8 cellular contexts compared by ENCODE assay signal in the genomic region with DNA sequence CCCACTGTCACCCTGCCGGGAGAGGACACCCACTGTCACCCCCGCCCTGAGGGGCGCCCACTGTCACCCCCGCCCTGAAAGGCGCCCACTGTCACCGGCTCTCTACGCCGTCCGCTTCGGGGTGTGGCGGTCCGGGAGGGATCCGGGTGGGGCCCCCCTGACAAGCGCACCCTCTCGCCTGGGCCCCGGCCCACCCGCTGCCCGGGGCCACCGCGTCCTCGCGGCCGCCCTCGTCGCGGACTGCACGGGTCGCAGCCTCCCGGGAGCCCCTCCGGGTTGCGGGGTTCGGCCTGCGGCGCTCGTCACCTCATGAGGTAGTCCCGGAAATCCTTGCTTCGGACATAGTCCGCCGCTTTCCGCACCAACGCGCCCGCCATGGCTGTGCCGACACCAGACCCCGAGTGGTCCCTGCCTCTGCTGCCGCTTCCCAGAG. TPM values are rescaled to one million over a fixed set of nuclear protein-coding genes. Genes with fewer than 3 reads are reported as not detected.
DNase-seq lines count a peak whose midpoint lies in the region; ATAC-seq and TF ChIP-seq lines count a peak whose summit lies in the region.

No MANE protein-coding gene starts in this region.

- no peak overlapping the region for H2BK20ac ChIP-seq in IMR-90 (ENCODE audit: low read depth, low read length)

- no peak overlapping the region for H3K4ac ChIP-seq in IMR-90 (ENCODE audit: low read depth, low read length)

- no peak overlapping the region for H2BK5ac ChIP-seq in IMR-90 (ENCODE audit: low read depth, low read length, poor library complexity, severe bottlenecking)

- POLR2A ChIA-PET in activated CD4-positive, alpha-beta T cell treated with anti-CD3 and anti-CD28 coated beads, Interleukin-2, amount 10 ng/mL, durations not matched to agents 7 days and 5 days (lab: Charles Lee): no interaction called here
- POLR2A ChIA-PET in IMR-90 (lab: Charles Lee; ENCODE audit: unreplicated experiment): no interaction called here

- H3K4me3 Mint-ChIP-seq in activated CD4-positive, alpha-beta T cell treated with anti-CD3 and anti-CD28 coated beads, Interleukin-2, amount 10 ng/mL, durations not matched to agents 7 days and 5 days: peak overlapping the region; percentile 92

- H3K9ac ChIP-seq in IMR-90 (ENCODE audit: low read depth, low read length): peak overlapping the region; percentile 18; the same call in 1 of the 2 replicates

- H3K4me1 Mint-ChIP-seq in activated CD4-positive, alpha-beta T cell treated with anti-CD3 and anti-CD28 coated beads, Interleukin-2, amount 10 ng/mL, durations not matched to agents 7 days and 5 days: peaks cover 19% of the 10 kb centered on the region

- H3K4me2 ChIP-seq in IMR-90 (ENCODE audit: low read depth, low read length): peak overlapping the region; percentile 95

- DNase-seq in activated CD4-positive, alpha-beta T cell treated with anti-CD3 and anti-CD28 coated beads, Interleukin-2, amount 10 ng/mL, durations not matched to agents 7 days and 5 days: no peak
- DNase-seq in activated CD4-positive, alpha-beta T cell treated with anti-CD3 and anti-CD28 coated beads, Interleukin-2, amount 50 U/mL, for 4 hours: no peak
- DNase-seq in IMR-90: no peak
- peak in 5 of 61 donors; percentile 15 to 66 (median 51) for DNase-seq in caudate nucleus (lab: John Stamatoyannopoulos, UW)
- no peak for DNase-seq in central memory CD4-positive, alpha-beta T cell
- DNase-seq in A172 (ENCODE audit: low spot score): no peak
- DNase-seq in midbrain (lab: John Stamatoyannopoulos, UW): no peak

- peak overlapping the region; percentile 99 for H2AFZ ChIP-seq in IMR-90 (replicated peaks; ENCODE audit: low read length, poor library complexity)

- no peak overlapping the region for H2BK15ac ChIP-seq in IMR-90 (ENCODE audit: low read depth, low read length)

- peak overlapping the region; percentile 87 for H3K4me3 ChIP-seq in IMR-90 (ENCODE audit: insufficient read depth, low read depth, low read length)
- peak overlapping the region; percentile 82 for H3K4me3 ChIP-seq in mesodermal cell (ENCODE audit: extremely low read depth, insufficient read depth, low read length, poor library complexity, severe bottlenecking)

- H2AK9ac ChIP-seq in IMR-90 (replicated peaks; ENCODE audit: low read depth, low read length, poor library complexity): no peak overlapping the region

- H3K23ac ChIP-seq in IMR-90 (ENCODE audit: low read depth, low read length): no peak overlapping the region

- H3K9me3 ChIP-seq in IMR-90 (ENCODE audit: control insufficient read depth, insufficient read depth, low read length) (no peaks in the 10 kb centered on the region), mesodermal cell (ENCODE audit: control insufficient read depth, low read length) (no peaks in the 10 kb centered on the region)

- H3K36me3 ChIP-seq in IMR-90 (ENCODE audit: control insufficient read depth, insufficient read depth, low read length) (no peaks in the 10 kb centered on the region), mesodermal cell (ENCODE audit: control insufficient read depth, insufficient read depth, low read length) (no peaks in the 10 kb centered on the region)

- no peak overlapping the region for H3K14ac ChIP-seq in IMR-90 (replicated peaks; ENCODE audit: low read depth, low read length)

- H4K20me1 ChIP-seq in IMR-90 (ENCODE audit: insufficient read depth, low read length): no peaks in the 10 kb centered on the region

- peak overlapping the region; percentile 17; the same call in 1 of the 2 replicates for H3K27ac ChIP-seq in IMR-90 (ENCODE audit: insufficient read depth, low read length)
- H3K27ac ChIP-seq in caudate nucleus (ENCODE audit: low read depth, low read length): peak overlapping the region; percentile 62
- H3K27ac ChIP-seq in mesodermal cell (ENCODE audit: low read depth, low read length, severe bottlenecking): no peak overlapping the region

- TF ChIP-seq RAD21 in IMR-90 (IDR thresholded peaks at IDR 0.05; ENCODE audit: low read length): no peak

- in situ Hi-C loops in IMR-90 (cut with MboI; ENCODE audit: low sequenced_read_pairs): no loop called here

- no peak for TF ChIP-seq CTCF in IMR-90 (conservative IDR thresholded peaks at IDR 0.05; ENCODE audit: low read depth, low read length)

- H2BK120ac ChIP-seq in IMR-90 (ENCODE audit: low read depth, low read length): no peak overlapping the region

- BruUV-seq in IMR-90 (replicated peaks; lab: Mats Ljungman, UMichigan): no TSS peak

- no peak overlapping the region for H4K8ac ChIP-seq in IMR-90 (ENCODE audit: low read depth in 2 of 2, low read length in 2 of 2)

- H2AK5ac ChIP-seq in IMR-90 (ENCODE audit: low read depth, low read length): no peak overlapping the region

- 0% methylated on average over 34 of the region's 46 CpGs; no CpG with 5 or more reads in 1 of the 2 experiments for WGBS in IMR-90 (ENCODE audit: extremely low coverage in 2 of 2, insufficient read length in 1 of 2), 2 experiments
- 1% methylated on average over 32 to 40 of the region's 46 CpGs for WGBS in mesodermal cell (ENCODE audit: insufficient coverage in 2 of 2), 2 experiments

- H3K18ac ChIP-seq in IMR-90 (ENCODE audit: low read depth, low read length): no peak overlapping the region

- H3K27me3 ChIP-seq in IMR-90 (ENCODE audit: control insufficient read depth, insufficient read depth, low read length): no peaks in the 10 kb centered on the region

- dilution Hi-C loops in IMR-90 (cut with HindIII; ENCODE audit: low sequenced_read_pairs, unreplicated experiment): no loop called here

- no peak overlapping the region for H4K91ac ChIP-seq in IMR-90 (ENCODE audit: insufficient read depth, low read depth, low read length)

- ATAC-seq in IMR-90 (ENCODE audit: low read depth): peak; percentile 5

- TF ChIP-seq POLR2A in IMR-90 (IDR thresholded peaks at IDR 0.05; ENCODE audit: low read depth, low read length): no peak

- CTCF ChIA-PET in activated CD4-positive, alpha-beta T cell treated with anti-CD3 and anti-CD28 coated beads, Interleukin-2, amount 10 ng/mL, durations not matched to agents 7 days and 5 days (lab: Charles Lee): no interaction called here
- CTCF ChIA-PET in IMR-90 (lab: Yijun Ruan, JAX): no interaction called here

- intact Hi-C loops in IMR-90 (cut with micrococcal nuclease): loop anchor here (2.0 to 5.0 kb wide), 2 partner anchors 40 to 105 kb away; a partner anchor contains a TSS

- H3K9me3 Mint-ChIP-seq in activated CD4-positive, alpha-beta T cell treated with anti-CD3 and anti-CD28 coated beads, Interleukin-2, amount 10 ng/mL, durations not matched to agents 7 days and 5 days: no peaks in the 10 kb centered on the region

- no peaks in the 10 kb centered on the region for H3K36me3 Mint-ChIP-seq in activated CD4-positive, alpha-beta T cell treated with anti-CD3 and anti-CD28 coated beads, Interleukin-2, amount 10 ng/mL, durations not matched to agents 7 days and 5 days (ENCODE audit: low read depth)

- H3K27ac Mint-ChIP-seq in activated CD4-positive, alpha-beta T cell treated with anti-CD3 and anti-CD28 coated beads, Interleukin-2, amount 10 ng/mL, durations not matched to agents 7 days and 5 days: peak overlapping the region; percentile 86

- H3K79me1 ChIP-seq in IMR-90 (ENCODE audit: low read depth in 1 of 2, low read length in 2 of 2): peaks cover 0 to 5% of the 10 kb centered on the region in 2 experiments; a peak in 2 of 4 replicates

- no peaks in the 10 kb centered on the region for H3K4me1 ChIP-seq in IMR-90 (ENCODE audit: control insufficient read depth, insufficient read depth, low read length)
- no peaks in the 10 kb centered on the region for H3K4me1 ChIP-seq in mesodermal cell (ENCODE audit: control insufficient read depth, insufficient read depth, low read length, poor library complexity, severe bottlenecking)

- no peak overlapping the region for H3K56ac ChIP-seq in IMR-90 (ENCODE audit: extremely low read depth, insufficient read depth, low read length)

- no peaks in the 10 kb centered on the region for H3K9me1 ChIP-seq in IMR-90 (ENCODE audit: insufficient read depth, low read length)

- H3K27me3 Mint-ChIP-seq in activated CD4-positive, alpha-beta T cell treated with anti-CD3 and anti-CD28 coated beads, Interleukin-2, amount 10 ng/mL, durations not matched to agents 7 days and 5 days: no peaks in the 10 kb centered on the region

- no peak overlapping the region for H4K5ac ChIP-seq in IMR-90 (ENCODE audit: low read depth, low read length)

TF ChIP-seq in IMR-90, 13 proteins besides CTCF, POLR2A, EP300 and RAD21 (continues in another document):
- TF ChIP-seq NFE2L2 (IDR thresholded peaks at IDR 0.05; ENCODE audit: low read depth, low read length) (no peak), BHLHE40 (IDR thresholded peaks at IDR 0.05; ENCODE audit: low read depth, low read length) (no peak), MXI1 (IDR thresholded peaks at IDR 0.05; ENCODE audit: borderline replicate concordance, low read depth, low read length) (no peak), MAFK (IDR thresholded peaks at IDR 0.05; ENCODE audit: low read depth, low read length) (no peak), FOS (IDR thresholded peaks at IDR 0.05; ENCODE audit: low read depth, low read length) (no peak), RCOR1 (IDR thresholded peaks at IDR 0.05; ENCODE audit: insufficient replicate concordance, low read length) (no peak), CEBPB (IDR thresholded peaks at IDR 0.05; ENCODE audit: low read depth, low read length) (no peak), CHD1 (IDR thresholded peaks at IDR 0.05; ENCODE audit: low read depth, low read length) (no peak)

RNA-seq across cellular contexts. Expression of a gene that starts 0.2 kb away (rescaled TPM):
- total RNA-seq in activated CD4-positive, alpha-beta T cell treated with anti-CD3 and anti-CD28 coated beads, Interleukin-2, amount 10 ng/mL, durations not matched to agents 7 days and 5 days: 10 to 100 TPM; 27.1 to 28.3 TPM
- total RNA-seq in IMR-90 (2012; rRNA removed): 10.9 and 16.1 TPM in 2 replicates
- polyA plus RNA-seq in IMR-90 (2012; rRNA removed): 11.8 and 12.0 TPM in 2 replicates
- polyA plus RNA-seq in IMR-90 (2012; cell fraction: cytosol; rRNA removed): 14.4 and 15.3 TPM in 2 replicates
- 5.4 and 19.1 TPM in 2 replicates for polyA plus RNA-seq in IMR-90 (2012; cell fraction: nucleus; rRNA removed; ENCODE audit: low replicate concordance)
- 26.1 TPM for polyA plus RNA-seq in mesodermal cell (2013, experiment 1 of 2)
- 25.8 TPM for polyA plus RNA-seq in mesodermal cell (2013, experiment 2 of 2)
- total RNA-seq in A172 (2014; rRNA removed; shearing (Covaris generic)): 33.9 and 44.2 TPM in 2 replicates

RNA-seq across cellular contexts. Expression of a gene that starts 40.2 kb away (rescaled TPM):
- total RNA-seq in activated CD4-positive, alpha-beta T cell treated with anti-CD3 and anti-CD28 coated beads, Interleukin-2, amount 10 ng/mL, durations not matched to agents 7 days and 5 days: 10 to 100 TPM; 39.7 to 43.2 TPM
- total RNA-seq in IMR-90 (2012; rRNA removed): 10.2 and 31.9 TPM in 2 replicates
- 42.1 and 45.8 TPM in 2 replicates for polyA plus RNA-seq in IMR-90 (2012; rRNA removed)
- polyA plus RNA-seq in IMR-90 (2012; cell fraction: cytosol; rRNA removed): 51.6 and 81.2 TPM in 2 replicates
- polyA plus RNA-seq in IMR-90 (2012; cell fraction: nucleus; rRNA removed; ENCODE audit: low replicate concordance): 20.7 and 59.5 TPM in 2 replicates
- polyA plus RNA-seq in mesodermal cell (2013, experiment 1 of 2): 54.4 TPM
- 53.5 TPM for polyA plus RNA-seq in mesodermal cell (2013, experiment 2 of 2)
- total RNA-seq in A172 (2014; rRNA removed; shearing (Covaris generic)): 41.8 and 60.3 TPM in 2 replicates
